27 cellular contexts compared by ENCODE assay signal in genomic region chr20:51759769-51760510, GRCh38. TPM values are rescaled to one million over a fixed set of nuclear protein-coding genes. Genes with fewer than 3 reads are reported as not detected.
DNase-seq lines count a peak whose midpoint lies in the region; ATAC-seq and TF ChIP-seq lines count a peak whose summit lies in the region.
"Had no signal": no experiment of that assay in that cellular context is flagged by ENCODE, and none has a peak within 500 bp of the region (broad histone marks: within the 10 kb centered on the region; RNA-seq: fewer than 3 reads in every experiment).

No MANE protein-coding gene starts in this region.

- DNase-seq in A673 (ENCODE audit: low spot score) (peak; percentile 41), GM23248 (peak; percentile 14), SW480 (ENCODE audit: low spot score) (peak; percentile 79), hepatocyte (ENCODE audit: low spot score) (no peak), G401 (ENCODE audit: low spot score) (no peak), left ventricle myocardium superior (no peak), mucosa of descending colon (no peak)
- DNase-seq: 8988T; activated CD4-positive, alpha-beta memory T cell treated with anti-CD3 and anti-CD28 coated beads, Interleukin-2, amount 10 ng/mL, durations not matched to agents 7 days and 5 days; activated CD8-positive, alpha-beta memory T cell treated with anti-CD3 and anti-CD28 coated beads, Interleukin-2, amount 50 U/mL, for 4 hours; activated naive CD4-positive, alpha-beta T cell treated with anti-CD3 and anti-CD28 coated beads, Interleukin-2, amount 10 ng/mL, durations not matched to agents 7 days and 5 days; adrenal gland; brain microvascular endothelial cell; CD4-positive, alpha-beta memory T cell; cerebellar nuclear complex; DMS 273 treated with DMSO at 0.1 percent for 48 hours; mammary epithelial cell; NCI-H2029; NCI-H524 treated with DMSO at 0.1 percent for 48 hours; Peyer's patch; SHP77 treated with DMSO at 0.1 percent for 48 hours; stimulated activated CD4-positive, alpha-beta T cell treated with anti-CD3 and anti-CD28 coated beads, Interleukin-1b, Interleukin-23, amount 100 ng/mL, for 48 hours; stimulated activated naive CD8-positive, alpha-beta T cell treated with anti-CD3 and anti-CD28 coated beads, Interleukin-15, Interleukin-2, amounts not matched to agents 100 U/mL and 50 U/mL, for 24 hours; uterus had no signal

- H3K9me3 ChIP-seq in A673 (ENCODE audit: low read depth, low read length, poor library complexity, severe bottlenecking) (no peaks in the 10 kb centered on the region), GM23248 (ENCODE audit: low read depth) (no peaks in the 10 kb centered on the region), hepatocyte (ENCODE audit: low read depth) (no peaks in the 10 kb centered on the region), mucosa of descending colon (no peaks in the 10 kb centered on the region)
- H3K9me3 ChIP-seq: adrenal gland, Peyer's patch, uterus had no signal

- H3K4me1 ChIP-seq in A673 (ENCODE audit: insufficient read depth, low read length, poor library complexity, severe bottlenecking) (peaks cover 30% of the 10 kb centered on the region), GM23248 (ENCODE audit: insufficient read depth) (no peaks in the 10 kb centered on the region), hepatocyte (ENCODE audit: insufficient read depth) (peaks cover 8% of the 10 kb centered on the region), mucosa of descending colon (ENCODE audit: low read depth) (peaks cover 9% of the 10 kb centered on the region)
- H3K4me1 ChIP-seq: adrenal gland, parathyroid adenoma, uterus had no signal

- intact Hi-C loops in A673 (cut with micrococcal nuclease; ENCODE audit: unreplicated experiment) (loop anchor here (10.0 kb wide), 1 partner anchor 125 kb away; no protein-coding TSS in a partner anchor), left ventricle myocardium superior (cut with micrococcal nuclease) (no loop called here), mucosa of descending colon (cut with DNase I, micrococcal nuclease) (no loop called here)

- H3K9me2 ChIP-seq in GM23248 (ENCODE audit: insufficient read depth) (no peaks in the 10 kb centered on the region), hepatocyte (replicated peaks; ENCODE audit: insufficient read depth) (no peaks in the 10 kb centered on the region)

- no peaks in the 10 kb centered on the region for H4K20me1 ChIP-seq in GM23248 (ENCODE audit: insufficient read depth)
- no peaks in the 10 kb centered on the region for H4K20me1 ChIP-seq in hepatocyte (ENCODE audit: insufficient read depth, poor library complexity, severe bottlenecking)

- no peak overlapping the region for H3K4me3 ChIP-seq in A673 (ENCODE audit: low read depth, low read length, poor library complexity, severe bottlenecking)
- no peak overlapping the region for H3K4me3 ChIP-seq in GM23248
- H3K4me3 ChIP-seq in hepatocyte = no peak overlapping the region
- no peak overlapping the region for H3K4me3 ChIP-seq in mucosa of descending colon
- H3K4me3 ChIP-seq: adrenal gland, Peyer's patch, uterus had no signal

- H3K36me3 ChIP-seq in A673 (ENCODE audit: insufficient read depth, low read length, poor library complexity, severe bottlenecking) (no peaks in the 10 kb centered on the region), GM23248 (ENCODE audit: low read depth) (no peaks in the 10 kb centered on the region), hepatocyte (replicated peaks; ENCODE audit: insufficient read depth, low read depth) (no peaks in the 10 kb centered on the region), mucosa of descending colon (ENCODE audit: low read depth) (no peaks in the 10 kb centered on the region)
- H3K36me3 ChIP-seq: adrenal gland, brain microvascular endothelial cell, Peyer's patch, uterus had no signal

- H3F3A ChIP-seq in GM23248 (ENCODE audit: insufficient read depth) = no peaks in the 10 kb centered on the region

- POLR2A ChIA-PET in A673 (lab: Charles Lee; ENCODE audit: low non-redundant PET) = no interaction called here

- in situ Hi-C loops in GM23248 (cut with MboI) (no loop called here), G401 (cut with HindIII; ENCODE audit: low sequenced_read_pairs) (no loop called here)

- 95% methylated on average over 14 of the region's 14 CpGs for WGBS in GM23248 (ENCODE audit: low coverage in 1 of 2, low lambda C conversion rate in 2 of 2, missing lambda C conversion rate in 2 of 2), 2 experiments
- 89% methylated on average over 14 of the region's 14 CpGs for WGBS in hepatocyte (ENCODE audit: low lambda C conversion rate, missing lambda C conversion rate)

- no peak overlapping the region for H3K27ac ChIP-seq in A673 (ENCODE audit: low read depth, low read length, poor library complexity, severe bottlenecking)
- H3K27ac ChIP-seq in GM23248 = no peak overlapping the region
- peak overlapping the region; percentile 31 for H3K27ac ChIP-seq in hepatocyte
- H3K27ac ChIP-seq: brain microvascular endothelial cell, parathyroid adenoma had no signal

- BruUV-seq in A673 (replicated peaks; lab: Mats Ljungman, UMichigan) = no TSS peak

- H3K4me2 ChIP-seq in GM23248 (ENCODE audit: unreplicated experiment) (no peak overlapping the region), hepatocyte (no peak overlapping the region)

- CTCF ChIA-PET in A673 (lab: Charles Lee) = no interaction called here

- no peak overlapping the region for H2AFZ ChIP-seq in GM23248
- no peak overlapping the region for H2AFZ ChIP-seq in hepatocyte
- H2AFZ ChIP-seq: parathyroid adenoma had no signal

- no peak overlapping the region for H3K9ac ChIP-seq in GM23248
- H3K9ac ChIP-seq: parathyroid adenoma had no signal

- no peak for ATAC-seq in GM19023 (IDR thresholded peaks at IDR 0.05; ENCODE audit: unreplicated experiment)
- ATAC-seq in left ventricle myocardium superior = no peak
- ATAC-seq in mucosa of descending colon = no peak
- ATAC-seq: stimulated activated naive CD8-positive, alpha-beta T cell treated with anti-CD3 and anti-CD28 coated beads, Interleukin-15, Interleukin-2, amounts not matched to agents 100 U/mL and 50 U/mL, for 24 hours had no signal

- peaks cover 83% of the 10 kb centered on the region for H3K79me2 ChIP-seq in GM23248 (ENCODE audit: insufficient read depth)
- H3K79me2 ChIP-seq in hepatocyte = peaks cover 90% of the 10 kb centered on the region

- H3K27me3 ChIP-seq in A673 (replicated peaks; ENCODE audit: insufficient read depth, low read depth, low read length, poor library complexity) = no peaks in the 10 kb centered on the region
- H3K27me3 ChIP-seq in GM23248 (replicated peaks; ENCODE audit: insufficient read depth) = no peaks in the 10 kb centered on the region
- H3K27me3 ChIP-seq in hepatocyte = no peaks in the 10 kb centered on the region
- H3K27me3 ChIP-seq: adrenal gland, brain microvascular endothelial cell, Peyer's patch, uterus had no signal

- TF ChIP-seq CTCF in A673 (conservative IDR thresholded peaks at IDR 0.05; ENCODE audit: low read depth, low read length) (no peak), hepatocyte (IDR thresholded peaks at IDR 0.05; ENCODE audit: poor library complexity) (no peak), mucosa of descending colon (IDR thresholded peaks at IDR 0.05) (no peak)

RNA-seq across cellular contexts. Expression of gene ATP9A, which starts 8.2 kb away (rescaled TPM):
- total RNA-seq in A673 (2021) = 31.2 and 34.8 TPM in 2 replicates
- total RNA-seq in GM23248 (2014; rRNA removed; shearing (Covaris generic)) = 14.2 and 15.9 TPM in 2 replicates
- 6.7 and 6.9 TPM in 2 replicates for polyA plus RNA-seq in GM23248 (2016; fragmentation: Nextera tagmentation; extraction: Ambion mirVana)
- total RNA-seq in hepatocyte = 26.5 and 28.1 TPM in 2 replicates
- polyA plus RNA-seq in hepatocyte = 9.3 and 12.1 TPM in 2 replicates
- total RNA-seq in G401 (2014; rRNA removed; shearing (Covaris generic)) = 12.6 and 15.7 TPM in 2 replicates
- total RNA-seq in left ventricle myocardium superior = 21.2 TPM
- total RNA-seq in mucosa of descending colon = 100 to 1,000 TPM in 1 of 3 donors, 10 to 100 TPM in 2; 54.0 to 102 (median 59.4) TPM

RNA-seq across cellular contexts. Expression of gene SALL4, which starts 42.4 kb away (rescaled TPM):
- total RNA-seq in A673 (2021) = 17.7 and 18.4 TPM in 2 replicates
- total RNA-seq in GM23248 (2014; rRNA removed; shearing (Covaris generic)) = not detected in 2 replicates
- not detected in 2 replicates for polyA plus RNA-seq in GM23248 (2016; fragmentation: Nextera tagmentation; extraction: Ambion mirVana)
- 12.7 and 14.9 TPM in 2 replicates for total RNA-seq in hepatocyte
- 6.3 and 8.5 TPM in 2 replicates for polyA plus RNA-seq in hepatocyte
- total RNA-seq in G401 (2014; rRNA removed; shearing (Covaris generic)) = 48.8 and 55.8 TPM in 2 replicates
- total RNA-seq in left ventricle myocardium superior = not detected
- under 1 TPM in 2 of 3 donors, not detected in 1; 0.05 to 0.41 TPM for total RNA-seq in mucosa of descending colon
- total RNA-seq: activated CD4-positive, alpha-beta memory T cell treated with anti-CD3 and anti-CD28 coated beads, Interleukin-2, amount 10 ng/mL, durations not matched to agents 7 days and 5 days; B cell had no signal
- polyA plus RNA-seq: CD4-positive, alpha-beta memory T cell; mammary epithelial cell had no signal

Comparison
In these comparisons a context has a peak if more than half of its experiments do, and no peak if none do; other contexts are left out.
1. DNase-seq: peak in A673 (single experiment), GM23248 (single experiment) and SW480 (single experiment); none in hepatocyte (single experiment), G401 (single experiment), left ventricle myocardium superior (single experiment) and mucosa of descending colon (0 of 3).